In genomic region chr21:45366931-45367401, GRCh38 we compare ENCODE assay signal across 1 cellular context.
A peak's percentile ranks its signal among the peaks of the same experiment; 100 is the strongest.
TF ChIP-seq lines count a peak whose summit lies in the region.

No MANE protein-coding gene starts in this region.

TF ChIP-seq in HepG2, 621 proteins besides CTCF, POLR2A, EP300 and RAD21 (continued from another document and continues in another):
- TF ChIP-seq TRIM22 (IDR thresholded peaks at IDR 0.05) (no peak), ZNF503 (CRISPR knock-in tag; IDR thresholded peaks at IDR 0.05) (0 out of 2 replicates have a peak, but pooled peaks have one; percentile 15), MEIS1 (CRISPR knock-in tag; IDR thresholded peaks at IDR 0.05; ENCODE audit: borderline replicate concordance) (peak; percentile 60; the same call in 1 of the 2 replicates), ZSCAN21 (CRISPR knock-in tag; IDR thresholded peaks at IDR 0.05; ENCODE audit: borderline replicate concordance) (no peak), HNF1B (CRISPR knock-in tag; IDR thresholded peaks at IDR 0.05) (0 out of 2 replicates have a peak, but pooled peaks have one; percentile 12), ZBTB39 (CRISPR knock-in tag; IDR thresholded peaks at IDR 0.05) (no peak), ZNF850 (CRISPR knock-in tag; conservative IDR thresholded peaks at IDR 0.05) (no peak), ZNF414 (CRISPR knock-in tag; IDR thresholded peaks at IDR 0.05) (0 out of 2 replicates have a peak, but pooled peaks have one; percentile 28), ZNF879 (CRISPR knock-in tag; IDR thresholded peaks at IDR 0.05) (no peak), ZNF20 (CRISPR knock-in tag; IDR thresholded peaks at IDR 0.05) (no peak), POGZ (CRISPR knock-in tag; IDR thresholded peaks at IDR 0.05) (no peak), KDM5B (CRISPR knock-in tag; IDR thresholded peaks at IDR 0.05; ENCODE audit: borderline replicate concordance) (0 out of 2 replicates have a peak, but pooled peaks have one; percentile 4), ZNF274 (CRISPR knock-in tag; IDR thresholded peaks at IDR 0.05) (no peak), ZNF256 (CRISPR knock-in tag; conservative IDR thresholded peaks at IDR 0.05) (no peak), NCOA5 (CRISPR knock-in tag; IDR thresholded peaks at IDR 0.05) (no peak), KLF16 (CRISPR knock-in tag; IDR thresholded peaks at IDR 0.05) (peak in 1 of 2 experiments; percentile 28; a peak in 2 of 4 replicates), HMGA1 (CRISPR knock-in tag; conservative IDR thresholded peaks at IDR 0.05) (no peak), ZNF296 (CRISPR knock-in tag; conservative IDR thresholded peaks at IDR 0.05) (no peak), RORA (CRISPR knock-in tag; IDR thresholded peaks at IDR 0.05) (no peak), ZNF652 (CRISPR knock-in tag; IDR thresholded peaks at IDR 0.05; ENCODE audit: borderline replicate concordance, low read depth) (no peak), GABPB1 (CRISPR knock-in tag; IDR thresholded peaks at IDR 0.05) (peak; percentile 54; the same call in 1 of the 2 replicates), MTA1 (CRISPR knock-in tag; IDR thresholded peaks at IDR 0.05; ENCODE audit: borderline replicate concordance) (peak; percentile 12; the same call in 1 of the 2 replicates), SOX13 (IDR thresholded peaks at IDR 0.05) (no peak), SOX13 (CRISPR knock-in tag; conservative IDR thresholded peaks at IDR 0.05 in 1 of 2, IDR thresholded peaks at IDR 0.05 in 1 of 2) (peak in 1 of 2 experiments; percentile 43; a peak in 2 of 4 replicates), FOSL2 (CRISPR knock-in tag; IDR thresholded peaks at IDR 0.05) (peak; percentile 94), ZNF446 (CRISPR knock-in tag; IDR thresholded peaks at IDR 0.05) (no peak), ZNF558 (CRISPR knock-in tag; IDR thresholded peaks at IDR 0.05; ENCODE audit: borderline replicate concordance) (no peak), ZNF34 (CRISPR knock-in tag; IDR thresholded peaks at IDR 0.05; ENCODE audit: borderline replicate concordance) (0 out of 2 replicates have a peak, but pooled peaks have one; percentile 56), GATAD1 (CRISPR knock-in tag; IDR thresholded peaks at IDR 0.05) (no peak), ZNF180 (CRISPR knock-in tag; IDR thresholded peaks at IDR 0.05; ENCODE audit: borderline replicate concordance, low read depth) (no peak), TRAFD1 (CRISPR knock-in tag; IDR thresholded peaks at IDR 0.05; ENCODE audit: borderline replicate concordance) (no peak), CEBPG (CRISPR knock-in tag; IDR thresholded peaks at IDR 0.05) (no peak), ZSCAN5A (CRISPR knock-in tag; IDR thresholded peaks at IDR 0.05; ENCODE audit: borderline replicate concordance) (no peak), NKX3-1 (CRISPR knock-in tag; IDR thresholded peaks at IDR 0.05) (no peak), HMG20B (CRISPR knock-in tag; conservative IDR thresholded peaks at IDR 0.05) (no peak), PHF21A (CRISPR knock-in tag; IDR thresholded peaks at IDR 0.05) (no peak), ARID5B (CRISPR knock-in tag; IDR thresholded peaks at IDR 0.05) (peak; percentile 26; the same call in 1 of the 2 replicates), ZNF33A (CRISPR knock-in tag; IDR thresholded peaks at IDR 0.05; ENCODE audit: borderline replicate concordance) (no peak), SP140L (CRISPR knock-in tag; IDR thresholded peaks at IDR 0.05; ENCODE audit: borderline replicate concordance) (no peak), ZBTB20 (CRISPR knock-in tag; IDR thresholded peaks at IDR 0.05; ENCODE audit: borderline replicate concordance, low read depth) (peak; percentile 30; the same call in 1 of the 2 replicates), ETV5 (CRISPR knock-in tag; IDR thresholded peaks at IDR 0.05; ENCODE audit: borderline replicate concordance) (0 out of 2 replicates have a peak, but pooled peaks have one; percentile 11), ZNF263 (CRISPR knock-in tag; IDR thresholded peaks at IDR 0.05) (no peak), NR3C1 (CRISPR knock-in tag; IDR thresholded peaks at IDR 0.05) (no peak), HMGXB4 (CRISPR knock-in tag; IDR thresholded peaks at IDR 0.05; ENCODE audit: borderline replicate concordance in 1 of 2, low read depth in 1 of 2) (peak in 1 of 2 experiments; percentile 57; a peak in 1 of 4 replicates), ELF3 (CRISPR knock-in tag; IDR thresholded peaks at IDR 0.05) (no peak), TBL1XR1 (IDR thresholded peaks at IDR 0.05; ENCODE audit: borderline replicate concordance, low read length, partially characterized antibody) (no peak), ZNF451 (CRISPR knock-in tag; IDR thresholded peaks at IDR 0.05) (no peak), ZNF616 (CRISPR knock-in tag; IDR thresholded peaks at IDR 0.05; ENCODE audit: low read depth) (no peak), ZBTB26 (CRISPR knock-in tag; IDR thresholded peaks at IDR 0.05; ENCODE audit: borderline replicate concordance) (no peak; the same call in 1 of the 2 replicates)
